In genomic region chr11:114438303-114438702, GRCh38 we compare ENCODE assay signal across 13 cellular contexts. TPM values are rescaled to one million over a fixed set of nuclear protein-coding genes. Genes with fewer than 3 reads are reported as not detected.
A peak's percentile ranks its signal among the peaks of the same experiment; 100 is the strongest.
DNase-seq lines count a peak whose midpoint lies in the region; ATAC-seq and TF ChIP-seq lines count a peak whose summit lies in the region.
"Had no signal": no experiment of that assay in that cellular context is flagged by ENCODE, and none has a peak within 500 bp of the region (broad histone marks: within the 10 kb centered on the region; RNA-seq: fewer than 3 reads in every experiment).

No MANE protein-coding gene starts in this region.

- H3K9ac ChIP-seq in iPS-20b (ENCODE audit: low read depth, low read length) (no peak overlapping the region), smooth muscle cell (ENCODE audit: low read depth) (peak overlapping the region; percentile 93)

- H3K4me3 ChIP-seq in iPS-20b (ENCODE audit: low read length) = peak overlapping the region; percentile 84
- H3K4me3 ChIP-seq in smooth muscle cell = peak overlapping the region; percentile 87
- H3K4me3 ChIP-seq in CD8-positive, alpha-beta T cell (ENCODE audit: low read depth, low read length) = no peak overlapping the region

- POLR2A ChIA-PET in activated CD4-positive, alpha-beta T cell treated with anti-CD3 and anti-CD28 coated beads for 36 hours (lab: Charles Lee) = no interaction called here
- POLR2A ChIA-PET in WTC11 (lab: Charles Lee) = interaction anchor here (1.4 kb wide), 1 partner anchor 38 kb away, joined by 6 read pairs; the partner anchor contains the start of genes C11orf71 and RBM7
- POLR2A ChIA-PET in CD8-positive, alpha-beta T cell (lab: Charles Lee) = interaction anchor here (0.7 kb wide), 1 partner anchor 8 kb away, joined by 3 read pairs; no protein-coding TSS in a partner anchor

- CTCF ChIA-PET in activated CD4-positive, alpha-beta T cell treated with anti-CD3 and anti-CD28 coated beads for 36 hours (lab: Charles Lee) = interaction anchor here (0.7 to 1.3 kb wide), 6 partner anchors 8 to 59 kb away, joined by 3 to 6 read pairs (median 4); no protein-coding TSS in a partner anchor
- CTCF ChIA-PET in WTC11 (lab: Charles Lee) = interaction anchor here (0.8 kb wide), 1 partner anchor 44 kb away, joined by 3 read pairs; no protein-coding TSS in a partner anchor
- CTCF ChIA-PET in activated CD8-positive, alpha-beta memory T cell treated with anti-CD3 and anti-CD28 coated beads, Interleukin-2, amount 10 ng/mL, durations not matched to agents 7 days and 5 days (lab: Charles Lee) = interaction anchor here (0.9 to 1.0 kb wide), 2 partner anchors 38 to 98 kb away, joined by 4 read pairs; partner anchors contain the start of genes C11orf71 and RBM7
- CTCF ChIA-PET in CD8-positive, alpha-beta T cell (lab: Charles Lee) = interaction anchor here (0.9 kb wide), 1 partner anchor 8 kb away, joined by 7 read pairs; no protein-coding TSS in a partner anchor

- DNase-seq in activated CD4-positive, alpha-beta T cell treated with anti-CD3 and anti-CD28 coated beads for 36 hours = no peak
- DNase-seq in activated CD4-positive, alpha-beta T cell treated with anti-CD3 and anti-CD28 coated beads, Interleukin-2, amount 10 ng/mL, durations not matched to agents 24 days and 14 days = no peak
- DNase-seq in WTC11 (ENCODE audit: low spot score) (no peak), smooth muscle cell (lab: John Stamatoyannopoulos, UW; ENCODE audit: unreplicated experiment) (no peak), pons (ENCODE audit: low spot score) (no peak)
- DNase-seq in activated CD8-positive, alpha-beta memory T cell treated with anti-CD3 and anti-CD28 coated beads, Interleukin-2, amount 10 ng/mL, durations not matched to agents 7 days and 5 days = no peak
- DNase-seq in CD8-positive, alpha-beta T cell = no peak
- DNase-seq: 8988T; activated CD4-positive, alpha-beta T cell treated with anti-CD3 and anti-CD28 coated beads, Interleukin-2, amount 50 U/mL, for 1 hour; NCI-H2081 treated with DMSO at 0.1 percent for 48 hours; Right ventricle myocardium superior; stimulated activated CD4-positive, alpha-beta T cell treated with anti-CD3 and anti-CD28 coated beads, Interleukin-12 subunit alpha, Interleukin-12 subunit beta, amount 100 ng/mL, for 4 hours had no signal

- peaks cover 30% of the 10 kb centered on the region for H3K4me1 ChIP-seq in iPS-20b (ENCODE audit: insufficient read depth, low read length)
- H3K4me1 ChIP-seq in smooth muscle cell (ENCODE audit: low read depth) = peaks cover 20% of the 10 kb centered on the region
- peaks cover 16% of the 10 kb centered on the region for H3K4me1 ChIP-seq in CD8-positive, alpha-beta T cell (ENCODE audit: insufficient read depth, low read length)

- H3K27ac Mint-ChIP-seq in activated CD4-positive, alpha-beta T cell treated with anti-CD3 and anti-CD28 coated beads for 36 hours = no peak overlapping the region
- no peak overlapping the region for H3K27ac Mint-ChIP-seq in activated CD4-positive, alpha-beta T cell treated with anti-CD3 and anti-CD28 coated beads, Interleukin-2, amount 10 ng/mL, durations not matched to agents 24 days and 14 days
- H3K27ac Mint-ChIP-seq in WTC11 = peak overlapping the region; percentile 93
- H3K27ac Mint-ChIP-seq in activated CD8-positive, alpha-beta memory T cell treated with anti-CD3 and anti-CD28 coated beads, Interleukin-2, amount 10 ng/mL, durations not matched to agents 7 days and 5 days = no peak overlapping the region
- H3K27ac Mint-ChIP-seq in CD8-positive, alpha-beta T cell = no peak overlapping the region

- ATAC-seq in activated CD4-positive, alpha-beta T cell treated with anti-CD3 and anti-CD28 coated beads for 36 hours = no peak
- peak; percentile 52 for ATAC-seq in WTC11
- ATAC-seq in activated CD8-positive, alpha-beta memory T cell treated with anti-CD3 and anti-CD28 coated beads, Interleukin-2, amount 10 ng/mL, durations not matched to agents 7 days and 5 days = no peak
- no peak for ATAC-seq in CD8-positive, alpha-beta T cell

- peak overlapping the region; percentile 93 for H3K4me3 Mint-ChIP-seq in activated CD4-positive, alpha-beta T cell treated with anti-CD3 and anti-CD28 coated beads for 36 hours
- no peak overlapping the region for H3K4me3 Mint-ChIP-seq in activated CD4-positive, alpha-beta T cell treated with anti-CD3 and anti-CD28 coated beads, Interleukin-2, amount 10 ng/mL, durations not matched to agents 24 days and 14 days
- H3K4me3 Mint-ChIP-seq in WTC11 = peak overlapping the region; percentile 88
- no peak overlapping the region for H3K4me3 Mint-ChIP-seq in activated CD8-positive, alpha-beta memory T cell treated with anti-CD3 and anti-CD28 coated beads, Interleukin-2, amount 10 ng/mL, durations not matched to agents 7 days and 5 days
- H3K4me3 Mint-ChIP-seq in CD8-positive, alpha-beta T cell = no peak overlapping the region

- H3K36me3 Mint-ChIP-seq in activated CD4-positive, alpha-beta T cell treated with anti-CD3 and anti-CD28 coated beads for 36 hours (ENCODE audit: low read depth) = peaks cover 12% of the 10 kb centered on the region
- peaks cover 28% of the 10 kb centered on the region for H3K36me3 Mint-ChIP-seq in activated CD4-positive, alpha-beta T cell treated with anti-CD3 and anti-CD28 coated beads, Interleukin-2, amount 10 ng/mL, durations not matched to agents 24 days and 14 days (ENCODE audit: low read depth)
- H3K36me3 Mint-ChIP-seq in WTC11 = peaks cover 8% of the 10 kb centered on the region; the same call in 1 of the 2 replicates
- peaks cover 7% of the 10 kb centered on the region for H3K36me3 Mint-ChIP-seq in activated CD8-positive, alpha-beta memory T cell treated with anti-CD3 and anti-CD28 coated beads, Interleukin-2, amount 10 ng/mL, durations not matched to agents 7 days and 5 days
- peaks cover 8% of the 10 kb centered on the region for H3K36me3 Mint-ChIP-seq in CD8-positive, alpha-beta T cell

- no peaks in the 10 kb centered on the region for H3K27me3 Mint-ChIP-seq in activated CD4-positive, alpha-beta T cell treated with anti-CD3 and anti-CD28 coated beads for 36 hours
- H3K27me3 Mint-ChIP-seq in activated CD4-positive, alpha-beta T cell treated with anti-CD3 and anti-CD28 coated beads, Interleukin-2, amount 10 ng/mL, durations not matched to agents 24 days and 14 days = peaks cover 3% of the 10 kb centered on the region
- no peaks in the 10 kb centered on the region for H3K27me3 Mint-ChIP-seq in WTC11 (ENCODE audit: low read depth)
- H3K27me3 Mint-ChIP-seq in activated CD8-positive, alpha-beta memory T cell treated with anti-CD3 and anti-CD28 coated beads, Interleukin-2, amount 10 ng/mL, durations not matched to agents 7 days and 5 days = no peaks in the 10 kb centered on the region
- no peaks in the 10 kb centered on the region for H3K27me3 Mint-ChIP-seq in CD8-positive, alpha-beta T cell (ENCODE audit: low read depth)

- H3K27ac ChIP-seq in iPS-20b (ENCODE audit: low read length) = no peak overlapping the region
- peak overlapping the region; percentile 87 for H3K27ac ChIP-seq in smooth muscle cell (ENCODE audit: low read depth)
- no peak overlapping the region for H3K27ac ChIP-seq in CD8-positive, alpha-beta T cell (ENCODE audit: low read depth, low read length)

- peak overlapping the region; percentile 84 for H3K4me2 ChIP-seq in smooth muscle cell

- WGBS in smooth muscle cell (ENCODE audit: low lambda C conversion rate) = 31% methylated on average over 6 of the region's 6 CpGs

- H3K27me3 ChIP-seq in iPS-20b (ENCODE audit: insufficient read depth, low read length) (no peaks in the 10 kb centered on the region), smooth muscle cell (ENCODE audit: low read depth) (no peaks in the 10 kb centered on the region)
- H3K27me3 ChIP-seq in CD8-positive, alpha-beta T cell (ENCODE audit: insufficient read depth, low read length) = no peaks in the 10 kb centered on the region

- H4K20me1 ChIP-seq in smooth muscle cell (ENCODE audit: low read depth) = peaks cover 26% of the 10 kb centered on the region

- H3K9me3 Mint-ChIP-seq in activated CD4-positive, alpha-beta T cell treated with anti-CD3 and anti-CD28 coated beads for 36 hours (ENCODE audit: low read depth) = no peaks in the 10 kb centered on the region
- H3K9me3 Mint-ChIP-seq in activated CD4-positive, alpha-beta T cell treated with anti-CD3 and anti-CD28 coated beads, Interleukin-2, amount 10 ng/mL, durations not matched to agents 24 days and 14 days = no peaks in the 10 kb centered on the region
- 0 out of 2 replicates have a peak, but pooled peaks cover 9% of the 10 kb centered on the region for H3K9me3 Mint-ChIP-seq in WTC11
- no peaks in the 10 kb centered on the region for H3K9me3 Mint-ChIP-seq in activated CD8-positive, alpha-beta memory T cell treated with anti-CD3 and anti-CD28 coated beads, Interleukin-2, amount 10 ng/mL, durations not matched to agents 7 days and 5 days (ENCODE audit: low read depth)
- H3K9me3 Mint-ChIP-seq in CD8-positive, alpha-beta T cell = no peaks in the 10 kb centered on the region

- H3K36me3 ChIP-seq in iPS-20b (ENCODE audit: insufficient read depth, low read depth, low read length) (peaks cover 11% of the 10 kb centered on the region; the same call in 1 of the 2 replicates), smooth muscle cell (ENCODE audit: low read depth) (no peaks in the 10 kb centered on the region)
- no peaks in the 10 kb centered on the region for H3K36me3 ChIP-seq in CD8-positive, alpha-beta T cell (ENCODE audit: insufficient read depth, low read length)

- H3F3A ChIP-seq in smooth muscle cell (ENCODE audit: low read depth) = no peaks in the 10 kb centered on the region

- H3K79me2 ChIP-seq in smooth muscle cell (ENCODE audit: low read depth) = peaks cover 28% of the 10 kb centered on the region

- H3K4me1 Mint-ChIP-seq in activated CD4-positive, alpha-beta T cell treated with anti-CD3 and anti-CD28 coated beads for 36 hours = peaks cover 27% of the 10 kb centered on the region
- peaks cover 32% of the 10 kb centered on the region for H3K4me1 Mint-ChIP-seq in activated CD4-positive, alpha-beta T cell treated with anti-CD3 and anti-CD28 coated beads, Interleukin-2, amount 10 ng/mL, durations not matched to agents 24 days and 14 days
- peaks cover 41% of the 10 kb centered on the region for H3K4me1 Mint-ChIP-seq in WTC11
- H3K4me1 Mint-ChIP-seq in activated CD8-positive, alpha-beta memory T cell treated with anti-CD3 and anti-CD28 coated beads, Interleukin-2, amount 10 ng/mL, durations not matched to agents 7 days and 5 days = peaks cover 28% of the 10 kb centered on the region
- peaks cover 29% of the 10 kb centered on the region for H3K4me1 Mint-ChIP-seq in CD8-positive, alpha-beta T cell (ENCODE audit: low read depth)

- no peak overlapping the region for H2AFZ ChIP-seq in smooth muscle cell (ENCODE audit: low read depth)

- no peak for TF ChIP-seq CTCF in WTC11 (IDR thresholded peaks at IDR 0.05)
- TF ChIP-seq CTCF in smooth muscle cell (IDR thresholded peaks at IDR 0.05; ENCODE audit: borderline replicate concordance, insufficient read depth, poor library complexity, severe bottlenecking) = no peak
- no peak for TF ChIP-seq CTCF in CD8-positive, alpha-beta T cell (IDR thresholded peaks at IDR 0.05)

- H3K9me3 ChIP-seq in iPS-20b (ENCODE audit: insufficient read depth, low read depth, low read length) (no peaks in the 10 kb centered on the region), smooth muscle cell (replicated peaks; ENCODE audit: low read depth) (no peaks in the 10 kb centered on the region)
- H3K9me3 ChIP-seq in CD8-positive, alpha-beta T cell (ENCODE audit: low read length) = no peaks in the 10 kb centered on the region

- intact Hi-C loops in activated CD4-positive, alpha-beta T cell treated with anti-CD3 and anti-CD28 coated beads for 36 hours (cut with DNase I, micrococcal nuclease) = loop anchor here (5.0 to 10.0 kb wide), 3 partner anchors 94 to 1124 kb away; partner anchors contain the start of gene TTC12 (in 1 of the 2)
- intact Hi-C loops in activated CD4-positive, alpha-beta T cell treated with anti-CD3 and anti-CD28 coated beads, Interleukin-2, amount 10 ng/mL, durations not matched to agents 24 days and 14 days (cut with micrococcal nuclease) = loop anchor here (5.0 kb wide), 1 partner anchor 666 kb away; the partner anchor contains the start of gene ZW10
- intact Hi-C loops in CD8-positive, alpha-beta T cell (cut with DNase I, micrococcal nuclease) = loop anchor here (2.0 to 5.0 kb wide), 3 partner anchors 96 to 664 kb away; no protein-coding TSS in a partner anchor

RNA-seq across cellular contexts. Expression of gene REXO2, which starts 1.0 kb away (rescaled TPM):
- total RNA-seq in activated CD4-positive, alpha-beta T cell treated with anti-CD3 and anti-CD28 coated beads for 36 hours = 10 to 100 TPM; 66.6 to 70.0 TPM
- 98.6 and 99.5 TPM in 2 replicates for total RNA-seq in activated CD4-positive, alpha-beta T cell treated with anti-CD3 and anti-CD28 coated beads, Interleukin-2, amount 10 ng/mL, durations not matched to agents 24 days and 14 days
- total RNA-seq in WTC11 (2021) (90.2 to 99.1 TPM (median 98.8 TPM) in 3 replicates), smooth muscle cell (179 and 189 TPM in 2 replicates)
- polyA plus RNA-seq in smooth muscle cell = 164 and 210 TPM in 2 replicates
- total RNA-seq in activated CD8-positive, alpha-beta memory T cell treated with anti-CD3 and anti-CD28 coated beads, Interleukin-2, amount 10 ng/mL, durations not matched to agents 7 days and 5 days = 10 to 100 TPM; 55.5 to 73.2 TPM
- total RNA-seq in CD8-positive, alpha-beta T cell = 10 to 100 TPM; 18.8 to 19.9 TPM

RNA-seq across cellular contexts. Expression of gene RBM7, which starts 37.8 kb away (rescaled TPM):
- total RNA-seq in activated CD4-positive, alpha-beta T cell treated with anti-CD3 and anti-CD28 coated beads for 36 hours = 10 to 100 TPM; 46.7 to 72.3 TPM
- 40.1 and 42.5 TPM in 2 replicates for total RNA-seq in activated CD4-positive, alpha-beta T cell treated with anti-CD3 and anti-CD28 coated beads, Interleukin-2, amount 10 ng/mL, durations not matched to agents 24 days and 14 days
- total RNA-seq in WTC11 (2021) = 36.3 to 42.1 TPM (median 38.1 TPM) in 3 replicates
- total RNA-seq in smooth muscle cell = 79.0 and 90.9 TPM in 2 replicates
- 39.7 and 47.1 TPM in 2 replicates for polyA plus RNA-seq in smooth muscle cell
- 10 to 100 TPM; 32.8 to 38.0 TPM for total RNA-seq in activated CD8-positive, alpha-beta memory T cell treated with anti-CD3 and anti-CD28 coated beads, Interleukin-2, amount 10 ng/mL, durations not matched to agents 7 days and 5 days
- total RNA-seq in CD8-positive, alpha-beta T cell = 10 to 100 TPM; 72.7 to 75.3 TPM

RNA-seq across cellular contexts. Expression of gene C11orf71, which starts 38.0 kb away (rescaled TPM):
- total RNA-seq in activated CD4-positive, alpha-beta T cell treated with anti-CD3 and anti-CD28 coated beads for 36 hours = 1 to 10 TPM; 4.8 to 5.5 TPM
- 6.4 and 6.8 TPM in 2 replicates for total RNA-seq in activated CD4-positive, alpha-beta T cell treated with anti-CD3 and anti-CD28 coated beads, Interleukin-2, amount 10 ng/mL, durations not matched to agents 24 days and 14 days
- total RNA-seq in WTC11 (2021) = 5.9 to 7.4 TPM (median 7.3 TPM) in 3 replicates
- 2.0 and 3.8 TPM in 2 replicates for total RNA-seq in smooth muscle cell
- polyA plus RNA-seq in smooth muscle cell = 1.3 TPM in 2 replicates
- 10 to 100 TPM in 1 of 2 experiments, 1 to 10 TPM in 1; 5.3 to 14.0 TPM for total RNA-seq in activated CD8-positive, alpha-beta memory T cell treated with anti-CD3 and anti-CD28 coated beads, Interleukin-2, amount 10 ng/mL, durations not matched to agents 7 days and 5 days
- total RNA-seq in CD8-positive, alpha-beta T cell = 1 to 10 TPM; 6.3 to 8.8 TPM

Comparison
In these comparisons a context has a peak if more than half of its experiments do, and no peak if none do; other contexts are left out.
1. H3K4me3 Mint-ChIP-seq: peak in activated CD4-positive, alpha-beta T cell treated with anti-CD3 and anti-CD28 coated beads for 36 hours (single experiment) and WTC11 (single experiment); none in activated CD4-positive, alpha-beta T cell treated with anti-CD3 and anti-CD28 coated beads, Interleukin-2, amount 10 ng/mL, durations not matched to agents 24 days and 14 days (single experiment), activated CD8-positive, alpha-beta memory T cell treated with anti-CD3 and anti-CD28 coated beads, Interleukin-2, amount 10 ng/mL, durations not matched to agents 7 days and 5 days (single experiment) and CD8-positive, alpha-beta T cell (single experiment).